In genomic region chr16:85750827-85751641, GRCh38 we compare ENCODE assay signal across 8 cellular contexts. TPM values are rescaled to one million over a fixed set of nuclear protein-coding genes. Genes with fewer than 3 reads are reported as not detected.
DNase-seq lines count a peak whose midpoint lies in the region; ATAC-seq lines count a peak whose summit lies in the region.

TSS of gene C16orf74 (minus strand) at chr16:85751096. CDS start at chr16:85735217, 15,879 bp downstream.

- H3K4me1 ChIP-seq in esophagus (ENCODE audit: control insufficient read depth in 2 of 2, insufficient read depth in 2 of 2, low read length in 1 of 2) = peaks cover 6 to 36% of the 10 kb centered on the region in 2 donors

- CTCF ChIA-PET in activated CD4-positive, alpha-beta T cell treated with anti-CD3 and anti-CD28 coated beads for 36 hours (lab: Charles Lee) = interaction anchor here (0.7 kb wide), 1 partner anchor 454 kb away, joined by 3 read pairs; no protein-coding TSS in a partner anchor

- H3K36me3 ChIP-seq in SK-N-MC (ENCODE audit: insufficient read depth, low read length) = no peaks in the 10 kb centered on the region
- H3K36me3 ChIP-seq in esophagus (ENCODE audit: control insufficient read depth in 2 of 2, insufficient read depth in 2 of 2, low read length in 1 of 2) = no peaks in the 10 kb centered on the region

- peak within 1 kb of the TSS; percentile 57 for H3K4me3 Mint-ChIP-seq in activated CD4-positive, alpha-beta T cell treated with anti-CD3 and anti-CD28 coated beads for 36 hours
- H3K4me3 Mint-ChIP-seq in naive B cell = peak within 1 kb of the TSS; percentile 94 to 99 (median 96)

- ATAC-seq in activated CD4-positive, alpha-beta T cell treated with anti-CD3 and anti-CD28 coated beads for 36 hours = peak; percentile 83
- ATAC-seq in HG02885 (IDR thresholded peaks at IDR 0.05; ENCODE audit: poor library complexity, unreplicated experiment) (peak; percentile 64), naive B cell (ENCODE audit: low read depth in 2 of 2) (peak; percentile 49 to 53), GM18519 (IDR thresholded peaks at IDR 0.05; ENCODE audit: low FRiP score, unreplicated experiment) (no peak)

- no peaks in the 10 kb centered on the region for H3K36me3 Mint-ChIP-seq in activated CD4-positive, alpha-beta T cell treated with anti-CD3 and anti-CD28 coated beads for 36 hours (ENCODE audit: low read depth)
- no peaks in the 10 kb centered on the region for H3K36me3 Mint-ChIP-seq in naive B cell

- DNase-seq in activated CD4-positive, alpha-beta T cell treated with anti-CD3 and anti-CD28 coated beads for 36 hours = peak; percentile 36
- no peak for DNase-seq in activated CD4-positive, alpha-beta T cell treated with anti-CD3 and anti-CD28 coated beads for 4 hours
- no peak for DNase-seq in SK-N-MC (ENCODE audit: low read depth, low spot score)
- DNase-seq in naive B cell = peak; percentile 55
- no peak for DNase-seq in NCI-H2081 treated with DMSO at 0.1 percent for 48 hours (lab: John Stamatoyannopoulos, UW)

- no peak within 1 kb of the TSS for H3K27ac Mint-ChIP-seq in activated CD4-positive, alpha-beta T cell treated with anti-CD3 and anti-CD28 coated beads for 36 hours
- H3K27ac Mint-ChIP-seq in naive B cell = peak within 1 kb of the TSS; percentile 61 to 100 (median 91)

- no peak within 1 kb of the TSS for H3K27ac ChIP-seq in SK-N-MC
- H3K27ac ChIP-seq in esophagus (ENCODE audit: low read depth in 2 of 2, low read length in 1 of 2) = no peak within 1 kb of the TSS

- H3K4me1 Mint-ChIP-seq in activated CD4-positive, alpha-beta T cell treated with anti-CD3 and anti-CD28 coated beads for 36 hours = peaks cover 8% of the 10 kb centered on the region
- H3K4me1 Mint-ChIP-seq in naive B cell = peaks cover 58 to 82% (median 78%) of the 10 kb centered on the region in 3 donors

- POLR2A ChIA-PET in activated CD4-positive, alpha-beta T cell treated with anti-CD3 and anti-CD28 coated beads for 36 hours (lab: Charles Lee) = no interaction called here

- H3K27me3 ChIP-seq in esophagus (ENCODE audit: control insufficient read depth in 1 of 2, insufficient read depth in 2 of 2, low read length in 2 of 2) = no peaks in the 10 kb centered on the region

- H3K4me3 ChIP-seq in SK-N-MC (peak within 1 kb of the TSS; percentile 79), esophagus (ENCODE audit: low read depth in 1 of 2, low read length in 2 of 2) (peak within 1 kb of the TSS; percentile 50 to 60)

- H3K27me3 Mint-ChIP-seq in activated CD4-positive, alpha-beta T cell treated with anti-CD3 and anti-CD28 coated beads for 36 hours = peaks cover 19% of the 10 kb centered on the region
- no peaks in the 10 kb centered on the region for H3K27me3 Mint-ChIP-seq in naive B cell

- no peaks in the 10 kb centered on the region for H3K9me3 ChIP-seq in SK-N-MC (ENCODE audit: low read depth, low read length)
- no peaks in the 10 kb centered on the region for H3K9me3 ChIP-seq in esophagus (ENCODE audit: control insufficient read depth in 2 of 2, insufficient read depth in 1 of 2, low read depth in 1 of 2, low read length in 1 of 2)

- 4 to 11% methylated on average over 34 to 96 of the region's 96 CpGs for WGBS in esophagus, 2 donors

- intact Hi-C loops in activated CD4-positive, alpha-beta T cell treated with anti-CD3 and anti-CD28 coated beads for 36 hours (cut with DNase I, micrococcal nuclease) = loop anchor here in 1 of 2 experiments (1.0 kb wide), 1 partner anchor 63 kb away; the partner anchor contains the start of gene GINS2

- no peaks in the 10 kb centered on the region for H3K9me3 Mint-ChIP-seq in activated CD4-positive, alpha-beta T cell treated with anti-CD3 and anti-CD28 coated beads for 36 hours (ENCODE audit: low read depth)
- H3K9me3 Mint-ChIP-seq in naive B cell = no peaks in the 10 kb centered on the region

- H3K9ac ChIP-seq in SK-N-MC (ENCODE audit: insufficient read length) = no peak within 1 kb of the TSS

RNA-seq across cellular contexts. Expression of gene C16orf74, which starts in this region (rescaled TPM):
- under 1 TPM; 0.23 to 0.25 TPM for total RNA-seq in activated CD4-positive, alpha-beta T cell treated with anti-CD3 and anti-CD28 coated beads for 36 hours
- polyA plus RNA-seq in esophagus = 10 to 100 TPM in 1 of 2 donors, 1 to 10 TPM in 1; 9.7 to 19.0 TPM
- polyA plus RNA-seq in naive B cell (ENCODE audit: low read depth in 6 of 6) = 100 to 1,000 TPM; 106 to 243 (median 143) TPM

Comparison
In these comparisons a context has a peak if more than half of its experiments do, and no peak if none do; other contexts are left out.
1. RNA of gene C16orf74 (polyA plus RNA-seq): 106 to 243 TPM in naive B cell; 9.7 to 19.0 TPM in esophagus; every median in the first group is over 4 times any median in the second.
2. Peak in DNase-seq and ATAC-seq in activated CD4-positive, alpha-beta T cell treated with anti-CD3 and anti-CD28 coated beads for 36 hours; RNA of the gene not detected or under 1 TPM.